17 cellular contexts compared by ENCODE assay signal in the genomic region with DNA sequence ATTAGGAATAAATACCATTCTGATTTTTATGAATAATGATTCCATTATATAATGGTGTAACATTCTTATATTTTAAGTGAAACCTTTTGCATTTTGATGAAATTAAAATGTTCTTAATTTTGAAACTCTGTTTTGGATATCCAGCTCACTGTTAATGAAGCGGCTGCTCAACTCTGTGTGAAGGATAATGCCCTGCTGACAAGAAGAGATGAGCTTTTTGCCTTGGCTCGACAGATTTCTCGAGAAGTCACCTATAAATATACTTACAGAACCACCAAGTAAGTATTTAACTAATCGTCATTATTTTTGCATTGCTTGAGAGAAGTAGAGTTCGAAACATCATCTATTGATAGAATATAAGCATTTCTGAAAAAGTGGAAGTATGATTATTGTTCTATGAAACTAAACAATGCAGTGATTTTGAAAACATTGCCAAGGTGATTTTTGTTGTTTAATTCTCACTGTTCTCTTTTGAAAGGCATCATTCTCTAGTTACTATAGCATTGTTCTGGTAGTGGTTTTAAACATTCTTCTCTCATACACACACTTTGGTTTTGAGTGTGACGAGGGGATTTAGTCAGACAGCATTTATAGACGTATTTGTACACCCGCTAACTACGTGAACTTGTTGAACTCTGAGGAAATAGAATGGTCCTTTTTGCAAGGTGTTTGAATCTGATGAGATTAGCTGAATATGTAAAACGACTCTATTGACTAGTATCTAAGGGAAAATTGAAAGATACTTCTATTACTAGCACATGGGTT. TPM values are rescaled to one million over a fixed set of nuclear protein-coding genes. Genes with fewer than 3 reads are reported as not detected.
A peak's percentile ranks its signal among the peaks of the same experiment; 100 is the strongest.
DNase-seq lines count a peak whose midpoint lies in the region; ATAC-seq and TF ChIP-seq lines count a peak whose summit lies in the region.
"Had no signal": no experiment of that assay in that cellular context is flagged by ENCODE, and none has a peak within 500 bp of the region (broad histone marks: within the 10 kb centered on the region; RNA-seq: fewer than 3 reads in every experiment).

No MANE protein-coding gene starts in this region.

- H3K36me3 ChIP-seq in heart right ventricle = peaks cover 0 to 78% (median 20%) of the 10 kb centered on the region in 9 donors

- H3K4me3 ChIP-seq in foreskin fibroblast (ENCODE audit: low read depth in 1 of 2, low read length in 2 of 2) (no peak overlapping the region), heart right ventricle (no peak overlapping the region)

- 81 to 83% methylated on average over 10 of the region's 10 CpGs for WGBS in heart right ventricle, 2 donors

- peaks cover 0 to 5% (median 0%) of the 10 kb centered on the region in 11 donors for H3K9me3 ChIP-seq in heart right ventricle

- intact Hi-C loops in heart right ventricle (cut with DNase I) = no loop called here

- DNase-seq in central memory CD4-positive, alpha-beta T cell = peak; percentile 62
- DNase-seq in foreskin fibroblast = no peak
- DNase-seq in heart right ventricle = no peak
- no peak for DNase-seq in HuH-7.5 (ENCODE audit: low spot score)
- DNase-seq: activated CD8-positive, alpha-beta memory T cell treated with anti-CD3 and anti-CD28 coated beads, Interleukin-2, amount 50 U/mL, for 48 hours; amniotic stem cell; foreskin keratinocyte; H7; kidney glomerular epithelial cell; MV-4-11; naive thymus-derived CD8-positive, alpha-beta T cell; NCI-H226; right cardiac atrium; T-helper 9 cell had no signal

- ATAC-seq in GM18508 (IDR thresholded peaks at IDR 0.05; ENCODE audit: insufficient read depth, unreplicated experiment) = peak; percentile 53
- peak; percentile 50 for ATAC-seq in GM21515 (IDR thresholded peaks at IDR 0.05; ENCODE audit: unreplicated experiment)
- ATAC-seq in HG03060 (IDR thresholded peaks at IDR 0.05; ENCODE audit: low read depth, unreplicated experiment) = peak; percentile 39
- ATAC-seq in heart right ventricle = no peak
- ATAC-seq: foreskin keratinocyte; naive thymus-derived CD8-positive, alpha-beta T cell; right cardiac atrium had no signal

- H3K27me3 ChIP-seq in heart right ventricle = no peaks in the 10 kb centered on the region
- H3K27me3 ChIP-seq: foreskin keratinocyte had no signal

- no peak overlapping the region for H3K27ac ChIP-seq in heart right ventricle

- H3K4me1 ChIP-seq in heart right ventricle = peaks cover 0 to 35% (median 10%) of the 10 kb centered on the region in 9 donors

- TF ChIP-seq CTCF in foreskin fibroblast (IDR thresholded peaks at IDR 0.05; ENCODE audit: low read depth, low read length) = no peak
- TF ChIP-seq CTCF in heart right ventricle (IDR thresholded peaks at IDR 0.05) = no peak

RNA-seq across cellular contexts. Expression of a gene that starts 21.5 kb away (rescaled TPM):
- 10 to 100 TPM; 22.7 to 41.5 (median 28.4) TPM for total RNA-seq in heart right ventricle
- 10 to 100 TPM in 1 of 2 donors, 1 to 10 TPM in 1; 9.3 to 18.9 TPM for polyA plus RNA-seq in heart right ventricle

Comparison
In these comparisons a context has a peak if more than half of its experiments do, and no peak if none do; other contexts are left out.
1. ATAC-seq: peak in GM18508 (single experiment), GM21515 (single experiment) and HG03060 (single experiment); none in heart right ventricle (0 of 8).